ENCODE assay signal across 13 cellular contexts in the genomic region with DNA sequence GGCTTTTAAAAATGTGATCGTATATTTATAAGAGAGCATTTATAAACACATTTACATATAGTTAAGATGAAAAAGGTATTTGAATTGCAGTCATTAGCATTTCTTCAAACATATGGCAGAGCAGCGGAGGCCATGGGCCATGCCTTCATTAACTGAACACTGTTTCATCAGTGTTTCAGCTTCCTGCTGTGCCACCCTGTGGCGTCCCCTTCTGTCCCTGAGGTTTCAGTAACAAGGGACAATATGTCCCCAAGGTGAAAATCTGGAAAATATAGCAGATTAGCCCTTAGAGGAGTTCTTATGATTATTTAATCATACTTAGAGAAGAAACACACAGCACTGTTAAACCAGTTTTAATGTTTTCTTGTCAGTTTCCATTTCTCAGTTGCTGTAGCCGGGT.
DNase-seq lines count a peak whose midpoint lies in the region; ATAC-seq and TF ChIP-seq lines count a peak whose summit lies in the region.
"Had no signal": no experiment of that assay in that cellular context is flagged by ENCODE, and none has a peak within 500 bp of the region (broad histone marks: within the 10 kb centered on the region; RNA-seq: fewer than 3 reads in every experiment).

No MANE protein-coding gene starts in this region.

- no peaks in the 10 kb centered on the region for H3K36me3 ChIP-seq in A673 (ENCODE audit: insufficient read depth, low read length, poor library complexity, severe bottlenecking)
- H3K36me3 ChIP-seq in Karpas-422 (ENCODE audit: insufficient read depth, low read length): no peaks in the 10 kb centered on the region
- H3K36me3 ChIP-seq in WERI-Rb-1: no peaks in the 10 kb centered on the region
- H3K36me3 ChIP-seq in psoas muscle (ENCODE audit: insufficient read depth in 1 of 2, low read depth in 1 of 2): no peaks in the 10 kb centered on the region
- H3K36me3 ChIP-seq: SJSA1 had no signal

- peak overlapping the region; percentile 53 for H3K9ac ChIP-seq in Karpas-422 (ENCODE audit: low read length)

- 75 to 79% (median 78%) methylated on average over 4 of the region's 4 CpGs for WGBS in psoas muscle, 3 donors

- no peaks in the 10 kb centered on the region for H4K20me1 ChIP-seq in Karpas-422 (ENCODE audit: insufficient read depth, low read depth, low read length)

- CTCF ChIA-PET in A673 (lab: Charles Lee): interaction anchor here (1.3 kb wide), 1 partner anchor 129 kb away, joined by 3 read pairs; no protein-coding TSS in a partner anchor

- POLR2A ChIA-PET in A673 (lab: Charles Lee; ENCODE audit: low non-redundant PET): no interaction called here

- H3K27ac ChIP-seq in A673 (ENCODE audit: low read depth, low read length, poor library complexity, severe bottlenecking) (no peak overlapping the region), Karpas-422 (ENCODE audit: low read length) (peak overlapping the region; percentile 92), WERI-Rb-1 (peak overlapping the region; percentile 38), psoas muscle (no peak overlapping the region)
- H3K27ac ChIP-seq: A549, C4-2B, SJSA1 had no signal

- peak overlapping the region; percentile 53 for H3K4me2 ChIP-seq in Karpas-422 (ENCODE audit: low read depth, low read length, poor library complexity, severe bottlenecking)
- H3K4me2 ChIP-seq: A549 had no signal

- intact Hi-C loops in A673 (cut with micrococcal nuclease; ENCODE audit: unreplicated experiment): loop anchor here (5.0 kb wide), 1 partner anchor 129 kb away; no protein-coding TSS in a partner anchor
- intact Hi-C loops in psoas muscle (cut with DNase I): no loop called here

- BruUV-seq in A673 (replicated peaks; lab: Mats Ljungman, UMichigan): no TSS peak

- H2AFZ ChIP-seq in Karpas-422 (ENCODE audit: low read length): peak overlapping the region; percentile 63

- H3K9me2 ChIP-seq in Karpas-422 (replicated peaks; ENCODE audit: insufficient read depth, low read length): no peaks in the 10 kb centered on the region

- TF ChIP-seq CTCF in A673 (conservative IDR thresholded peaks at IDR 0.05; ENCODE audit: low read depth, low read length) (no peak), WERI-Rb-1 (IDR thresholded peaks at IDR 0.05; ENCODE audit: low read depth, low read length) (no peak), psoas muscle (IDR thresholded peaks at IDR 0.05) (no peak)

- H3K4me3 ChIP-seq in A673 (ENCODE audit: low read depth, low read length, poor library complexity, severe bottlenecking) (no peak overlapping the region), Karpas-422 (ENCODE audit: low read length) (no peak overlapping the region), WERI-Rb-1 (ENCODE audit: low read depth, low read length) (no peak overlapping the region), psoas muscle (no peak overlapping the region)
- H3K4me3 ChIP-seq: A549, K562, SJSA1 had no signal

- H3K79me2 ChIP-seq in Karpas-422 (ENCODE audit: low read length): no peaks in the 10 kb centered on the region

- H3K9me3 ChIP-seq in A673 (ENCODE audit: low read depth, low read length, poor library complexity, severe bottlenecking): no peaks in the 10 kb centered on the region
- H3K9me3 ChIP-seq in Karpas-422 (ENCODE audit: low read length): 0 out of 2 replicates have a peak, but pooled peaks cover 2% of the 10 kb centered on the region
- no peaks in the 10 kb centered on the region for H3K9me3 ChIP-seq in WERI-Rb-1 (ENCODE audit: severe bottlenecking)
- H3K9me3 ChIP-seq in psoas muscle: no peaks in the 10 kb centered on the region
- H3K9me3 ChIP-seq: A549, SJSA1 had no signal

- H3K27me3 ChIP-seq in A673 (replicated peaks; ENCODE audit: insufficient read depth, low read depth, low read length, poor library complexity) (peaks cover 12% of the 10 kb centered on the region), Karpas-422 (ENCODE audit: low read length) (no peaks in the 10 kb centered on the region), WERI-Rb-1 (ENCODE audit: insufficient read depth, low read depth, severe bottlenecking) (no peaks in the 10 kb centered on the region), psoas muscle (ENCODE audit: insufficient read depth in 3 of 3, low read length in 2 of 3) (no peaks in the 10 kb centered on the region)
- H3K27me3 ChIP-seq: SJSA1 had no signal

- no peak for ATAC-seq in HG03159 (IDR thresholded peaks at IDR 0.05; ENCODE audit: unreplicated experiment)
- ATAC-seq in psoas muscle: no peak
- ATAC-seq in GM19023 (IDR thresholded peaks at IDR 0.05; ENCODE audit: unreplicated experiment): no peak
- ATAC-seq: A549, K562 had no signal

- DNase-seq in A673 (ENCODE audit: low spot score) (peak; percentile 9), Karpas-422 (peak; percentile 81), NCI-H2171 treated with DMSO at 0.1 percent for 48 hours (lab: John Stamatoyannopoulos, UW) (peak; percentile 94), WERI-Rb-1 (peak; percentile 58), psoas muscle (no peak), DMS114 treated with DMSO at 0.1 percent for 48 hours (lab: John Stamatoyannopoulos, UW; ENCODE audit: unreplicated experiment) (no peak)
- DNase-seq: NCI-H1436 treated with DMSO at 0.1 percent for 48 hours had no signal

- H3K4me1 ChIP-seq in A673 (ENCODE audit: insufficient read depth, low read length, poor library complexity, severe bottlenecking) (no peaks in the 10 kb centered on the region), Karpas-422 (ENCODE audit: low read length) (peaks cover 68% of the 10 kb centered on the region), psoas muscle (peaks cover 4% of the 10 kb centered on the region)
- H3K4me1 ChIP-seq: A549, SJSA1 had no signal

Comparison
In these comparisons a context has a peak if more than half of its experiments do, and no peak if none do; other contexts are left out.
1. DNase-seq: peak in A673 (single experiment), Karpas-422 (single experiment), NCI-H2171 treated with DMSO at 0.1 percent for 48 hours (single experiment) and WERI-Rb-1 (single experiment); none in psoas muscle (0 of 2) and DMS114 treated with DMSO at 0.1 percent for 48 hours (single experiment).
2. H3K27ac ChIP-seq: peak in Karpas-422 (single experiment) and WERI-Rb-1 (single experiment); none in A673 (single experiment) and psoas muscle (single experiment).